In genomic region chr6:19835605-19836004, GRCh38 we compare ENCODE assay signal across 18 cellular contexts. TPM values are rescaled to one million over a fixed set of nuclear protein-coding genes. Genes with fewer than 3 reads are reported as not detected.
DNase-seq lines count a peak whose midpoint lies in the region; ATAC-seq, FAIRE-seq and TF ChIP-seq lines count a peak whose summit lies in the region.
"Had no signal": no experiment of that assay in that cellular context is flagged by ENCODE, and none has a peak within 500 bp of the region (broad histone marks: within the 10 kb centered on the region; RNA-seq: fewer than 3 reads in every experiment).

No MANE protein-coding gene starts in this region.

- POLR2A ChIA-PET in PC-3 (lab: Charles Lee; ENCODE audit: unreplicated experiment): no interaction called here

- DNase-seq in PC-3: peak; percentile 52
- DNase-seq in bronchial epithelial cell (ENCODE audit: low read depth): peak; percentile 38
- peak; percentile 29 for DNase-seq in left kidney (ENCODE audit: low read depth, low spot score)
- DNase-seq in smooth muscle cell (lab: John Stamatoyannopoulos, UW; ENCODE audit: unreplicated experiment): no peak
- DNase-seq: BE2C; CD4-positive, alpha-beta memory T cell; DMS79; HCEC 1CT; NCI-H146; NCI-H2107; NCI-H774; SHP77 treated with DMSO at 0.1 percent for 48 hours had no signal

- FAIRE-seq in bronchial epithelial cell (lab: Jason Lieb, UNC): no peak
- FAIRE-seq: G401.6, GM12891, HTR-8/SVneo had no signal

- no peaks in the 10 kb centered on the region for H3K36me3 ChIP-seq in PC-3 (ENCODE audit: low read depth, low read length)
- H3K36me3 ChIP-seq in bronchial epithelial cell (ENCODE audit: control insufficient read depth, insufficient read depth, low read length): no peaks in the 10 kb centered on the region
- H3K36me3 ChIP-seq in smooth muscle cell (ENCODE audit: low read depth): no peaks in the 10 kb centered on the region
- H3K36me3 ChIP-seq: BE2C had no signal

- BruUV-seq in PC-3 (replicated peaks; lab: Mats Ljungman, UMichigan): no TSS peak

- H3K79me2 ChIP-seq in PC-3 (ENCODE audit: low read length) (no peaks in the 10 kb centered on the region), smooth muscle cell (ENCODE audit: low read depth) (peaks cover 32% of the 10 kb centered on the region)

- WGBS in smooth muscle cell (ENCODE audit: low lambda C conversion rate): 71% methylated on average over 4 of the region's 4 CpGs

- peaks cover 12% of the 10 kb centered on the region; the same call in 1 of the 2 replicates for H3K4me1 ChIP-seq in PC-3 (ENCODE audit: insufficient read depth, low read length)
- H3K4me1 ChIP-seq in smooth muscle cell (ENCODE audit: low read depth): peaks cover 29% of the 10 kb centered on the region

- no peaks in the 10 kb centered on the region for H3F3A ChIP-seq in PC-3 (ENCODE audit: low read length, unreplicated experiment)
- H3F3A ChIP-seq in smooth muscle cell (ENCODE audit: low read depth): peaks cover 24% of the 10 kb centered on the region

- H3K4me3 ChIP-seq in PC-3 (ENCODE audit: low read length) (no peak overlapping the region), bronchial epithelial cell (ENCODE audit: low read depth, low read length) (no peak overlapping the region), smooth muscle cell (no peak overlapping the region)

- CTCF ChIA-PET in PC-3 (lab: Charles Lee): interaction anchor here (0.5 kb wide), 1 partner anchor 1241 kb away, joined by 3 read pairs; no protein-coding TSS in a partner anchor

- H2AFZ ChIP-seq in PC-3 (ENCODE audit: low read length): no peak overlapping the region
- no peak overlapping the region for H2AFZ ChIP-seq in smooth muscle cell (ENCODE audit: low read depth)

- ATAC-seq in PC-3: no peak
- no peak for ATAC-seq in HG02840 (IDR thresholded peaks at IDR 0.05; ENCODE audit: low FRiP score, unreplicated experiment)
- no peak for ATAC-seq in HG03432 (IDR thresholded peaks at IDR 0.05; ENCODE audit: unreplicated experiment)
- ATAC-seq in GM21381 (IDR thresholded peaks at IDR 0.05; ENCODE audit: unreplicated experiment): no peak

- H3K9me2 ChIP-seq in PC-3 (replicated peaks; ENCODE audit: low read length): no peaks in the 10 kb centered on the region

- H4K20me1 ChIP-seq in PC-3 (ENCODE audit: low read length): no peaks in the 10 kb centered on the region
- peaks cover 33% of the 10 kb centered on the region for H4K20me1 ChIP-seq in smooth muscle cell (ENCODE audit: low read depth)

- H3K4me2 ChIP-seq in PC-3 (ENCODE audit: low read length) (no peak overlapping the region), smooth muscle cell (peak overlapping the region; percentile 89)

- no peak overlapping the region for H3K9ac ChIP-seq in PC-3 (ENCODE audit: low read length)
- peak overlapping the region; percentile 77 for H3K9ac ChIP-seq in smooth muscle cell (ENCODE audit: low read depth)

- H3K27me3 ChIP-seq in PC-3 (ENCODE audit: low read length) (peaks cover 7% of the 10 kb centered on the region), bronchial epithelial cell (ENCODE audit: control insufficient read depth, insufficient read depth, low read length) (peaks cover 15% of the 10 kb centered on the region), smooth muscle cell (ENCODE audit: low read depth) (no peaks in the 10 kb centered on the region)

- TF ChIP-seq CTCF in PC-3 (conservative IDR thresholded peaks at IDR 0.05; ENCODE audit: low read depth, low read length): no peak
- TF ChIP-seq CTCF in bronchial epithelial cell (IDR thresholded peaks at IDR 0.05; ENCODE audit: insufficient read depth, low read length, severe bottlenecking): no peak
- TF ChIP-seq CTCF in smooth muscle cell (IDR thresholded peaks at IDR 0.05; ENCODE audit: borderline replicate concordance, insufficient read depth, poor library complexity, severe bottlenecking): no peak

- intact Hi-C loops in PC-3 (cut with micrococcal nuclease): no loop called here

- H3K27ac ChIP-seq in PC-3 (ENCODE audit: low read length) (no peak overlapping the region), smooth muscle cell (ENCODE audit: low read depth) (peak overlapping the region; percentile 93)

- no peaks in the 10 kb centered on the region for H3K9me3 ChIP-seq in PC-3 (ENCODE audit: low read length)
- H3K9me3 ChIP-seq in smooth muscle cell (replicated peaks; ENCODE audit: low read depth): no peaks in the 10 kb centered on the region
- H3K9me3 ChIP-seq: BE2C had no signal

RNA-seq across cellular contexts. Expression of gene ID4, which starts 1.6 kb away (rescaled TPM):
- total RNA-seq in PC-3 (2014; rRNA removed) (1.2 and 1.4 TPM in 2 replicates), bronchial epithelial cell (1.6 and 2.8 TPM in 2 replicates), smooth muscle cell (123 and 147 TPM in 2 replicates)
- polyA plus RNA-seq in smooth muscle cell: 181 and 223 TPM in 2 replicates
- total RNA-seq: CD4-positive, alpha-beta memory T cell had no signal
- polyA plus RNA-seq: CD4-positive, alpha-beta memory T cell had no signal

Comparison
In these comparisons a context has a peak if more than half of its experiments do, and no peak if none do; other contexts are left out.
1. RNA of gene ID4, which starts 1.6 kb away (total RNA-seq): 123 to 147 TPM in smooth muscle cell; 1.6 to 2.8 TPM in bronchial epithelial cell and 1.2 to 1.4 TPM in PC-3; every median in the first group is over 10 times any median in the second.